Comparison of ENCODE assay signal across 19 cellular contexts in genomic region chr11:118174006-118174567, GRCh38. TPM values are rescaled to one million over a fixed set of nuclear protein-coding genes. Genes with fewer than 3 reads are reported as not detected.
"Had no signal": no experiment of that assay in that cellular context is flagged by ENCODE, and none has a peak within 500 bp of the region (broad histone marks: within the 10 kb centered on the region; RNA-seq: fewer than 3 reads in every experiment).

No MANE protein-coding gene starts in this region.

- ATAC-seq: mucosa of descending colon; stimulated activated naive CD8-positive, alpha-beta T cell treated with anti-CD3 and anti-CD28 coated beads, Interleukin-15, Interleukin-2, amounts not matched to agents 100 U/mL and 50 U/mL, for 24 hours had no signal

- H3K9me3 ChIP-seq: mucosa of descending colon, transverse colon had no signal

- H3K27ac ChIP-seq: coronary artery, transverse colon had no signal

- FAIRE-seq: endometrium, frontal cortex, TTC549 had no signal

- H3K36me3 ChIP-seq: transverse colon had no signal

- H3K4me3 ChIP-seq: coronary artery, mucosa of descending colon, transverse colon had no signal

- DNase-seq: activated B cell treated with CpG ODN at 0.5 μM for 24 hours; activated CD4-positive, alpha-beta memory T cell treated with anti-CD3 and anti-CD28 coated beads for 36 hours; activated CD4-positive, alpha-beta T cell treated with anti-CD3 and anti-CD28 coated beads for 4 hours; activated naive CD4-positive, alpha-beta T cell treated with anti-CD3 and anti-CD28 coated beads for 36 hours; activated T-cell treated with anti-CD3 and anti-CD28 coated beads for 4 hours; head of caudate nucleus; mesenchymal stem cell; mucosa of descending colon; naive B cell; stimulated activated naive CD8-positive, alpha-beta T cell treated with anti-CD3 and anti-CD28 coated beads, Interleukin-15, Interleukin-2, amounts not matched to agents 100 U/mL and 50 U/mL, for 24 hours; SW 1271; transverse colon had no signal

RNA-seq across cellular contexts. Expression of gene SCN2B, which starts 2.4 kb away (rescaled TPM):
- total RNA-seq: activated B cell treated with CpG ODN at 0.5 μM for 24 hours; activated CD4-positive, alpha-beta memory T cell treated with anti-CD3 and anti-CD28 coated beads for 36 hours; activated naive CD4-positive, alpha-beta T cell treated with anti-CD3 and anti-CD28 coated beads for 36 hours; activated T-helper 1 cell treated with anti-CD3 and anti-CD28 coated beads, Interleukin-12 subunit alpha, Interleukin-12 subunit beta, Interleukin-2, Interleukin-4 antibody, amounts not matched to agents 30 ng/mL and 10 ng/mL and 1 ng/mL, durations not matched to agents 14 hours and 24 hours and 36 hours; T-helper 2 cell treated with Interferon-gamma antibody and Interleukin-4, amounts not matched to agents 100 ng/mL and 5 ng/mL, for 36 hours had no signal

RNA-seq across cellular contexts. Expression of gene SCN4B, which starts 21.5 kb away (rescaled TPM):
- total RNA-seq: activated B cell treated with CpG ODN at 0.5 μM for 24 hours had no signal

RNA-seq across cellular contexts. Expression of gene JAML, which starts 50.7 kb away (rescaled TPM):
- total RNA-seq: renal cortical epithelial cell had no signal
